9 cellular contexts compared by ENCODE assay signal in genomic region chr15:95760508-95760907, GRCh38.
A peak's percentile ranks its signal among the peaks of the same experiment; 100 is the strongest.
DNase-seq lines count a peak whose midpoint lies in the region; ATAC-seq, FAIRE-seq and TF ChIP-seq lines count a peak whose summit lies in the region.
"Had no signal": no experiment of that assay in that cellular context is flagged by ENCODE, and none has a peak within 500 bp of the region (broad histone marks: within the 10 kb centered on the region; RNA-seq: fewer than 3 reads in every experiment).

No MANE protein-coding gene starts in this region.

- H3K4me2 ChIP-seq in GM12878 (ENCODE audit: control insufficient read depth, insufficient read depth), result no peak overlapping the region

- no peak overlapping the region for H3K4me3 Mint-ChIP-seq in Caco-2 (ENCODE audit: unreplicated experiment)

- H3K27me3 ChIP-seq in Caco-2 (replicated peaks; ENCODE audit: control insufficient read depth, insufficient read depth, low read length) (no peaks in the 10 kb centered on the region), GM12878 (replicated peaks in 1 of 2; ENCODE audit: control insufficient read depth in 2 of 2, insufficient read depth in 2 of 2, low read length in 1 of 2) (no peaks in the 10 kb centered on the region)

- WGBS in GM12878 (ENCODE audit: insufficient coverage, insufficient replicate concordance, low lambda C conversion rate, missing lambda C conversion rate), result 66% methylated on average over 5 of the region's 5 CpGs

- H3K27ac Mint-ChIP-seq in Caco-2 (ENCODE audit: unreplicated experiment), result no peak overlapping the region

- no peaks in the 10 kb centered on the region for H3K27me3 Mint-ChIP-seq in Caco-2 (ENCODE audit: insufficient read depth, unreplicated experiment)

- intact Hi-C loops in Caco-2 (cut with micrococcal nuclease; ENCODE audit: unreplicated experiment), result loop anchor here (1.0 to 5.0 kb wide), 3 partner anchors 67 to 827 kb away; no protein-coding TSS in a partner anchor
- intact Hi-C loops in GM12878 (cut with micrococcal nuclease; ENCODE audit: unreplicated experiment), result loop anchor here (5.0 kb wide), 1 partner anchor 587 kb away; no protein-coding TSS in a partner anchor

- H3K9ac ChIP-seq in GM12878 (ENCODE audit: control insufficient read depth, insufficient read depth, low read length), result no peak overlapping the region

- no peak overlapping the region for H3K4me3 ChIP-seq in Caco-2 (ENCODE audit: low read depth, low read length)
- no peak overlapping the region for H3K4me3 ChIP-seq in GM12878

- BruUV-seq in Caco-2 (replicated peaks; lab: Mats Ljungman, UMichigan) (no TSS peak), GM12878 (replicated peaks; lab: Mats Ljungman, UMichigan) (no TSS peak)

- ATAC-seq in GM12878, result peak; percentile 83
- ATAC-seq in HG03045 (IDR thresholded peaks at IDR 0.05; ENCODE audit: unreplicated experiment), result no peak

- TF ChIP-seq EP300 in GM12878 (IDR thresholded peaks at IDR 0.05; ENCODE audit: borderline replicate concordance in 1 of 2, control insufficient read depth in 1 of 2, low read depth in 2 of 2, low read length in 2 of 2), result no peak

- H2AFZ ChIP-seq in GM12878 (ENCODE audit: control insufficient read depth, low read depth, low read length), result peak overlapping the region; percentile 17; the same call in 1 of the 2 replicates

- TF ChIP-seq POLR2A in GM12878 (IDR thresholded peaks at IDR 0.05; ENCODE audit: low read depth, low read length), result no peak

- H3K9me3 Mint-ChIP-seq in Caco-2 (ENCODE audit: unreplicated experiment), result no peaks in the 10 kb centered on the region

- peak; percentile 51 to 66 for DNase-seq in Caco-2
- DNase-seq in HT-29 (ENCODE audit: low spot score), result peak; percentile 32
- no peak for DNase-seq in GM12878 (ENCODE audit: low read depth, low spot score)
- DNase-seq in kidney tubule cell (ENCODE audit: low spot score), result peak; percentile 26
- DNase-seq in DMS 273 (lab: John Stamatoyannopoulos, UW; ENCODE audit: unreplicated experiment), result no peak
- no peak for DNase-seq in midbrain (lab: John Stamatoyannopoulos, UW)
- DNase-seq in kidney glomerular epithelial cell (lab: John Stamatoyannopoulos, UW), result no peak
- DNase-seq: NCI-H2107 had no signal

- no peaks in the 10 kb centered on the region for H3K9me3 ChIP-seq in Caco-2
- no peaks in the 10 kb centered on the region; the same call in 2 of the 3 replicates for H3K9me3 ChIP-seq in GM12878 (replicated peaks; ENCODE audit: control insufficient read depth, insufficient read depth, low read length)

- no peak for FAIRE-seq in GM12878 (lab: Jason Lieb, UNC)

- POLR2A ChIA-PET in Caco-2 (lab: Charles Lee) (no interaction called here), GM12878 (lab: Charles Lee) (no interaction called here)

- H4K20me1 ChIP-seq in GM12878 (ENCODE audit: control insufficient read depth, insufficient read depth), result no peaks in the 10 kb centered on the region

- no peaks in the 10 kb centered on the region for H3K36me3 ChIP-seq in Caco-2 (ENCODE audit: control insufficient read depth, insufficient read depth, low read length)
- no peaks in the 10 kb centered on the region for H3K36me3 ChIP-seq in GM12878 (ENCODE audit: control insufficient read depth in 2 of 2, insufficient read depth in 2 of 2, low read length in 1 of 2)

- H3K27ac ChIP-seq in GM12878 (ENCODE audit: control insufficient read depth, insufficient read depth), result no peak overlapping the region

- no peaks in the 10 kb centered on the region for H3K4me1 ChIP-seq in Caco-2
- H3K4me1 ChIP-seq in GM12878 (ENCODE audit: control insufficient read depth, insufficient read depth, low read length), result no peaks in the 10 kb centered on the region

- SMC1A ChIA-PET in GM12878 (lab: Charles Lee; ENCODE audit: uncharacterized antibody, unreplicated experiment), result interaction anchor here (0.8 to 1.7 kb wide), 3 partner anchors 500 to 589 kb away, joined by 3 to 6 read pairs (median 4); no protein-coding TSS in a partner anchor

- in situ Hi-C loops in GM12878 (cut with MboI), result no loop called here

- TF ChIP-seq CTCF in Caco-2 (IDR thresholded peaks at IDR 0.05; ENCODE audit: insufficient read depth in 1 of 2, low read depth in 1 of 2, low read length in 1 of 2, severe bottlenecking in 1 of 2, unreplicated experiment in 1 of 2), result peak; percentile 46 to 50
- peak; percentile 11 to 28 (median 14); a peak in 2 of 6 replicates for TF ChIP-seq CTCF in GM12878 (IDR thresholded peaks at IDR 0.05 in 2 of 3, conservative IDR thresholded peaks at IDR 0.05 in 1 of 3; ENCODE audit: control insufficient read depth in 2 of 3, extremely low read depth in 1 of 3, insufficient read depth in 1 of 3, low read depth in 3 of 3, low read length in 3 of 3)

- no peaks in the 10 kb centered on the region for H3K36me3 Mint-ChIP-seq in Caco-2 (ENCODE audit: insufficient read depth, unreplicated experiment)

- H3K4me1 Mint-ChIP-seq in Caco-2 (ENCODE audit: low read depth, unreplicated experiment), result peaks cover 12% of the 10 kb centered on the region

- peak; percentile 46 for TF ChIP-seq RAD21 in GM12878 (IDR thresholded peaks at IDR 0.05; ENCODE audit: insufficient read depth, low read depth, low read length)

- RAD21 ChIA-PET in GM12878 (lab: Charles Lee; ENCODE audit: unreplicated experiment), result no interaction called here

- CTCF ChIA-PET in Caco-2 (lab: Charles Lee) (no interaction called here), GM12878 (lab: Yijun Ruan, JAX) (interaction anchor here (0.6 to 1.2 kb wide), 3 partner anchors 370 to 566 kb away, joined by 3 read pairs; no protein-coding TSS in a partner anchor)

- no peaks in the 10 kb centered on the region for H3K79me2 ChIP-seq in GM12878 (ENCODE audit: control insufficient read depth, insufficient read depth, low read length)

TF ChIP-seq in GM12878, 131 proteins besides CTCF, POLR2A, EP300 and RAD21:
- TF ChIP-seq HDGF (IDR thresholded peaks at IDR 0.05) (no peak), SMAD5 (IDR thresholded peaks at IDR 0.05; ENCODE audit: low read depth) (no peak), SMC3 (IDR thresholded peaks at IDR 0.05; ENCODE audit: borderline replicate concordance, low read length) (peak; percentile 33; the same call in 1 of the 2 replicates), RUNX3 (IDR thresholded peaks at IDR 0.05; ENCODE audit: low read length) (0 out of 2 replicates have a peak, but pooled peaks have one; percentile 29)

Comparison
In these comparisons a context has a peak if more than half of its experiments do, and no peak if none do; other contexts are left out.
1. DNase-seq: peak in Caco-2 (2 of 2), HT-29 (single experiment) and kidney tubule cell (single experiment); none in GM12878 (single experiment), DMS 273 (single experiment), midbrain (single experiment) and kidney glomerular epithelial cell (single experiment).